In genomic region chr10:73848821-73849489, GRCh38 we compare ENCODE assay signal across 8 cellular contexts. TPM values are rescaled to one million over a fixed set of nuclear protein-coding genes. Genes with fewer than 3 reads are reported as not detected.
DNase-seq lines count a peak whose midpoint lies in the region; ATAC-seq and TF ChIP-seq lines count a peak whose summit lies in the region.

No MANE protein-coding gene starts in this region.

- no peak for TF ChIP-seq POLR2A in right lobe of liver (IDR thresholded peaks at IDR 0.05)

- POLR2A ChIA-PET in activated CD4-positive, alpha-beta T cell treated with anti-CD3 and anti-CD28 coated beads, Interleukin-2, amount 10 ng/mL, durations not matched to agents 7 days and 5 days (lab: Charles Lee) = interaction anchor here (1.1 kb wide), 1 partner anchor 31 kb away, joined by 4 read pairs; no protein-coding TSS in a partner anchor

- no peaks in the 10 kb centered on the region for H3K9me3 ChIP-seq in colonic mucosa
- no peaks in the 10 kb centered on the region for H3K9me3 ChIP-seq in right lobe of liver

- H3K4me3 ChIP-seq in AG10803 (ENCODE audit: low read length) = no peak overlapping the region
- H3K4me3 ChIP-seq in colonic mucosa = no peak overlapping the region
- no peak overlapping the region for H3K4me3 ChIP-seq in right lobe of liver

- H3K27ac Mint-ChIP-seq in activated CD4-positive, alpha-beta T cell treated with anti-CD3 and anti-CD28 coated beads, Interleukin-2, amount 10 ng/mL, durations not matched to agents 7 days and 5 days = peak overlapping the region; percentile 73

- H3K4me1 ChIP-seq in colonic mucosa = no peaks in the 10 kb centered on the region
- peaks cover 0 to 1% (median 0%) of the 10 kb centered on the region in 4 donors for H3K4me1 ChIP-seq in right lobe of liver

- peaks cover 68% of the 10 kb centered on the region for H3K36me3 Mint-ChIP-seq in activated CD4-positive, alpha-beta T cell treated with anti-CD3 and anti-CD28 coated beads, Interleukin-2, amount 10 ng/mL, durations not matched to agents 7 days and 5 days (ENCODE audit: low read depth)

- H3K9ac ChIP-seq in colonic mucosa (ENCODE audit: low read depth in 2 of 2, low read length in 2 of 2) = no peak overlapping the region

- peak; percentile 78 for DNase-seq in AG10803 (ENCODE audit: low read depth)
- peak; percentile 42 for DNase-seq in NCI-H510A (lab: John Stamatoyannopoulos, UW)
- DNase-seq in activated CD4-positive, alpha-beta T cell treated with anti-CD3 and anti-CD28 coated beads, Interleukin-2, amount 10 ng/mL, durations not matched to agents 7 days and 5 days = peak; percentile 93
- DNase-seq in colonic mucosa = peak; percentile 88
- peak; percentile 81 to 84 (median 82) for DNase-seq in right lobe of liver
- peak; percentile 80 to 95 for DNase-seq in stimulated activated CD4-positive, alpha-beta T cell treated with anti-CD3 and anti-CD28 coated beads, Interleukin-4, amount 100 ng/mL, for 48 hours (ENCODE audit: low read depth in 2 of 2)

- CTCF ChIA-PET in activated CD4-positive, alpha-beta T cell treated with anti-CD3 and anti-CD28 coated beads, Interleukin-2, amount 10 ng/mL, durations not matched to agents 7 days and 5 days (lab: Charles Lee) = interaction anchor here (0.8 to 11.6 kb wide), 14 partner anchors 10 to 94 kb away, joined by 3 to 212 read pairs (median 5); partner anchors contain the start of gene CAMK2G

- intact Hi-C loops in colonic mucosa (cut with DNase I) (loop anchor here (1.0 kb wide), 1 partner anchor 30 kb away; no protein-coding TSS in a partner anchor), right lobe of liver (cut with DNase I) (loop anchor here (2.0 to 5.0 kb wide), 2 partner anchors 32 to 33 kb away; no protein-coding TSS in a partner anchor)

- H3K36me3 ChIP-seq in colonic mucosa = peaks cover 17% of the 10 kb centered on the region
- peaks cover 0 to 40% (median 14%) of the 10 kb centered on the region in 4 donors for H3K36me3 ChIP-seq in right lobe of liver

- no peaks in the 10 kb centered on the region for H3K27me3 ChIP-seq in colonic mucosa
- no peaks in the 10 kb centered on the region for H3K27me3 ChIP-seq in right lobe of liver

- WGBS in right lobe of liver (ENCODE audit: insufficient coverage, low coverage, low lambda C conversion rate, missing lambda C conversion rate) = 37% methylated on average over 15 of the region's 17 CpGs

- H3K4me1 Mint-ChIP-seq in activated CD4-positive, alpha-beta T cell treated with anti-CD3 and anti-CD28 coated beads, Interleukin-2, amount 10 ng/mL, durations not matched to agents 7 days and 5 days = peaks cover 24% of the 10 kb centered on the region

- H3K9me3 Mint-ChIP-seq in activated CD4-positive, alpha-beta T cell treated with anti-CD3 and anti-CD28 coated beads, Interleukin-2, amount 10 ng/mL, durations not matched to agents 7 days and 5 days = no peaks in the 10 kb centered on the region

- H3K27ac ChIP-seq in colonic mucosa = no peak overlapping the region
- H3K27ac ChIP-seq in right lobe of liver = no peak overlapping the region

- H3K27me3 Mint-ChIP-seq in activated CD4-positive, alpha-beta T cell treated with anti-CD3 and anti-CD28 coated beads, Interleukin-2, amount 10 ng/mL, durations not matched to agents 7 days and 5 days = no peaks in the 10 kb centered on the region

- H3K4me3 Mint-ChIP-seq in activated CD4-positive, alpha-beta T cell treated with anti-CD3 and anti-CD28 coated beads, Interleukin-2, amount 10 ng/mL, durations not matched to agents 7 days and 5 days = no peak overlapping the region

- TF ChIP-seq CTCF in AG10803 (conservative IDR thresholded peaks at IDR 0.05; ENCODE audit: low read length) = peak; percentile 99
- TF ChIP-seq CTCF in colonic mucosa (IDR thresholded peaks at IDR 0.05) = peak; percentile 100
- TF ChIP-seq CTCF in right lobe of liver (IDR thresholded peaks at IDR 0.05) = peak; percentile 98 to 99 (median 98)

- ATAC-seq in GM18868 (IDR thresholded peaks at IDR 0.05; ENCODE audit: unreplicated experiment) (peak; percentile 90), HG03135 (IDR thresholded peaks at IDR 0.05; ENCODE audit: unreplicated experiment) (peak; percentile 90), right lobe of liver (peak; percentile 95 to 99 (median 97))

RNA-seq across cellular contexts. Expression of gene CAMK2G, which starts 25.4 kb away (rescaled TPM):
- total RNA-seq in activated CD4-positive, alpha-beta T cell treated with anti-CD3 and anti-CD28 coated beads, Interleukin-2, amount 10 ng/mL, durations not matched to agents 7 days and 5 days = 10 to 100 TPM; 54.4 to 55.8 TPM
- 10 to 100 TPM; 40.0 to 45.8 TPM for total RNA-seq in colonic mucosa
- 10 to 100 TPM in 2 of 6 experiments, 1 to 10 TPM in 4; 8.3 to 10.7 (median 9.4) TPM for total RNA-seq in right lobe of liver

RNA-seq across cellular contexts. Expression of gene NDST2, which starts 37.6 kb away (rescaled TPM):
- total RNA-seq in activated CD4-positive, alpha-beta T cell treated with anti-CD3 and anti-CD28 coated beads, Interleukin-2, amount 10 ng/mL, durations not matched to agents 7 days and 5 days = 10 to 100 TPM; 53.0 to 61.8 TPM
- total RNA-seq in colonic mucosa (10 to 100 TPM; 20.9 to 25.2 TPM), right lobe of liver (10 to 100 TPM in 5 of 6 experiments, 1 to 10 TPM in 1; 9.5 to 14.8 (median 12.2) TPM)

Comparison
In these comparisons a context has a peak if more than half of its experiments do, and no peak if none do; other contexts are left out.
1. DNase-seq: peak in every context shown above with its lines; median percentile 93 in activated CD4-positive, alpha-beta T cell treated with anti-CD3 and anti-CD28 coated beads, Interleukin-2, amount 10 ng/mL, durations not matched to agents 7 days and 5 days; 88 in colonic mucosa; 88 in stimulated activated CD4-positive, alpha-beta T cell treated with anti-CD3 and anti-CD28 coated beads, Interleukin-4, amount 100 ng/mL, for 48 hours; 82 in right lobe of liver; 78 in AG10803; 42 in NCI-H510A.